ENCODE assay signal across 1 cellular context in genomic region chr6:125872259-125872921, GRCh38.
TF ChIP-seq lines count a peak whose summit lies in the region.

No MANE protein-coding gene starts in this region.

TF ChIP-seq in K562, 482 proteins besides CTCF, POLR2A, EP300 and RAD21 (continued from another document):
- TF ChIP-seq SIN3A (IDR thresholded peaks at IDR 0.05; ENCODE audit: borderline replicate concordance in 2 of 2, control insufficient read depth in 1 of 2, low read depth in 2 of 2, low read length in 2 of 2): no peak
- TF ChIP-seq NFE2 (IDR thresholded peaks at IDR 0.05; ENCODE audit: low read depth): no peak
- TF ChIP-seq FOXM1 (IDR thresholded peaks at IDR 0.05; ENCODE audit: low read depth): peak; percentile 50
- no peak for TF ChIP-seq FOXM1 (CRISPR knock-in tag; IDR thresholded peaks at IDR 0.05; ENCODE audit: low read depth)
- peak; percentile 49 for TF ChIP-seq GATA2 (CRISPR knock-in tag; IDR thresholded peaks at IDR 0.05)
- no peak for TF ChIP-seq BRF1 (IDR thresholded peaks at IDR 0.05; ENCODE audit: borderline replicate concordance, extremely low read depth, insufficient read length)
- TF ChIP-seq EZH2 (IDR thresholded peaks at IDR 0.05; ENCODE audit: borderline replicate concordance, low read depth, low read length): no peak
- peak; percentile 50 for TF ChIP-seq CXXC5 (CRISPR knock-in tag; IDR thresholded peaks at IDR 0.05)
- no peak for TF ChIP-seq THAP12 (CRISPR knock-in tag; IDR thresholded peaks at IDR 0.05)
- no peak for TF ChIP-seq GTF2B (IDR thresholded peaks at IDR 0.05; ENCODE audit: extremely low read depth, insufficient read length)
- peak in 1 of 2 experiments; percentile 74; a peak in 1 of 4 replicates for TF ChIP-seq RCOR1 (IDR thresholded peaks at IDR 0.05; ENCODE audit: borderline replicate concordance in 1 of 2, low read depth in 2 of 2, low read length in 2 of 2)
- TF ChIP-seq, protein P1, sequence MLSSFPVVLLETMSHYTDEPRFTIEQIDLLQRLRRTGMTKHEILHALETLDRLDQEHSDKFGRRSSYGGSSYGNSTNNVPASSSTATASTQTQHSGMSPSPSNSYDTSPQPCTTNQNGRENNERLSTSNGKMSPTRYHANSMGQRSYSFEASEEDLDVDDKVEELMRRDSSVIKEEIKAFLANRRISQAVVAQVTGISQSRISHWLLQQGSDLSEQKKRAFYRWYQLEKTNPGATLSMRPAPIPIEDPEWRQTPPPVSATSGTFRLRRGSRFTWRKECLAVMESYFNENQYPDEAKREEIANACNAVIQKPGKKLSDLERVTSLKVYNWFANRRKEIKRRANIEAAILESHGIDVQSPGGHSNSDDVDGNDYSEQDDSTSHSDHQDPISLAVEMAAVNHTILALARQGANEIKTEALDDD (IDR thresholded peaks at IDR 0.05): peak; percentile 75
- no peak for TF ChIP-seq HDAC8 (tag; IDR thresholded peaks at IDR 0.05)
- TF ChIP-seq TCF3 (CRISPR knock-in tag; IDR thresholded peaks at IDR 0.05): peak; percentile 89
- TF ChIP-seq ARID3A (IDR thresholded peaks at IDR 0.05; ENCODE audit: borderline replicate concordance, low read depth, low read length): peak; percentile 19; the same call in 1 of the 2 replicates
- peak in 1 of 2 experiments; percentile 73; a peak in 1 of 4 replicates for TF ChIP-seq ARNT (IDR thresholded peaks at IDR 0.05)
- TF ChIP-seq SMAD4 (CRISPR knock-in tag; conservative IDR thresholded peaks at IDR 0.05): no peak
- no peak for TF ChIP-seq PYGO2 (tag; IDR thresholded peaks at IDR 0.05)
- TF ChIP-seq PREB (CRISPR knock-in tag; IDR thresholded peaks at IDR 0.05): no peak
- TF ChIP-seq, protein P2, sequence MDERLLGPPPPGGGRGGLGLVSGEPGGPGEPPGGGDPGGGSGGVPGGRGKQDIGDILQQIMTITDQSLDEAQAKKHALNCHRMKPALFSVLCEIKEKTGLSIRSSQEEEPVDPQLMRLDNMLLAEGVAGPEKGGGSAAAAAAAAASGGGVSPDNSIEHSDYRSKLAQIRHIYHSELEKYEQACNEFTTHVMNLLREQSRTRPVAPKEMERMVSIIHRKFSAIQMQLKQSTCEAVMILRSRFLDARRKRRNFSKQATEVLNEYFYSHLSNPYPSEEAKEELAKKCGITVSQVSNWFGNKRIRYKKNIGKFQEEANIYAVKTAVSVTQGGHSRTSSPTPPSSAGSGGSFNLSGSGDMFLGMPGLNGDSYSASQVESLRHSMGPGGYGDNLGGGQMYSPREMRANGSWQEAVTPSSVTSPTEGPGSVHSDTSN (CRISPR knock-in tag; IDR thresholded peaks at IDR 0.05; ENCODE audit: low read depth): no peak
- TF ChIP-seq, protein P2 (tag; conservative IDR thresholded peaks at IDR 0.05; ENCODE audit: low read depth): peak; percentile 28; the same call in 1 of the 2 replicates
- TF ChIP-seq ZNF699 (CRISPR knock-in tag; IDR thresholded peaks at IDR 0.05; ENCODE audit: insufficient replicate concordance): no peak
- no peak for TF ChIP-seq RBM15 (IDR thresholded peaks at IDR 0.05; ENCODE audit: insufficient read depth, low read length)
- TF ChIP-seq ZNF146 (CRISPR knock-in tag; IDR thresholded peaks at IDR 0.05; ENCODE audit: unreplicated experiment): no peak
- no peak for TF ChIP-seq KAT7 (CRISPR knock-in tag; IDR thresholded peaks at IDR 0.05; ENCODE audit: borderline replicate concordance)
- 0 out of 4 replicates have a peak, but pooled peaks of 1 of the 2 experiments have one; percentile 39 for TF ChIP-seq CSDE1 (IDR thresholded peaks at IDR 0.05)
TF ChIP-seq in K562: peak in this region for 57.
